Comparison of ENCODE assay signal across 1 cellular context in genomic region chr21:15197696-15198095, GRCh38.
TF ChIP-seq lines count a peak whose summit lies in the region.

No MANE protein-coding gene starts in this region.

TF ChIP-seq in GM23338, 12 proteins besides CTCF, POLR2A, EP300 and RAD21 (continued from another document):
- TF ChIP-seq ZNF462 (CRISPR knock-in tag; IDR thresholded peaks at IDR 0.05): no peak
